ENCODE assay signal across 7 cellular contexts in genomic region chr14:97073622-97074021, GRCh38.
"Had no signal": no experiment of that assay in that cellular context is flagged by ENCODE, and none has a peak within 500 bp of the region (broad histone marks: within the 10 kb centered on the region; RNA-seq: fewer than 3 reads in every experiment).

No MANE protein-coding gene starts in this region.

- FAIRE-seq: H1, H54, HTR-8/SVneo had no signal

- DNase-seq: H9, HCEC 1CT, KG1 had no signal

- H3K4me3 ChIP-seq: GM23338 had no signal

- ATAC-seq: GM23338 had no signal

- H3K4me2 ChIP-seq: GM23338 had no signal
